Comparison of ENCODE assay signal across 13 cellular contexts in the genomic region with DNA sequence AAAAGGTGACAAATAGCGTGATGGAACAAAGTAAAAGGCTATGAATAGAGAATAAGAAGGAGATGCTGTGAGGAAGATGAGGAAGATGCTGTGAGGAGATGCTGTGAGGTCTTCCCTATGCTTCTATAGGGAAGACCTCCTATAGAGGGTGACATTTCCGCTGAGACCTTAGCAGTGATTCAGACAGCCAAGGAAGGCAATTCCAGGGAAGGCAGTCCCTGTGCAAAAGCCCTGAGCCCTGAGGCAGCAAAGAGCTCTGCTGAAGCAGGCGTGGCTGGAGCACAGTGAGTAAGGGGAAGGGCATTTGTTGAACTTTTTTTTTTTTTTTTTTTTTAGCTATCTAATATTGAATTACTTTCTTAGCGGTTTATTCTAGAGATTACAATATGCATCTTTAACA.
A peak's percentile ranks its signal among the peaks of the same experiment; 100 is the strongest.
DNase-seq lines count a peak whose midpoint lies in the region; ATAC-seq and TF ChIP-seq lines count a peak whose summit lies in the region.
"Had no signal": no experiment of that assay in that cellular context is flagged by ENCODE, and none has a peak within 500 bp of the region (broad histone marks: within the 10 kb centered on the region; RNA-seq: fewer than 3 reads in every experiment).

No MANE protein-coding gene starts in this region.

- H3F3A ChIP-seq in GM23248 (ENCODE audit: insufficient read depth): no peaks in the 10 kb centered on the region

- no peaks in the 10 kb centered on the region for H3K27me3 ChIP-seq in A673 (replicated peaks; ENCODE audit: insufficient read depth, low read depth, low read length, poor library complexity)
- no peaks in the 10 kb centered on the region for H3K27me3 ChIP-seq in GM23248 (replicated peaks; ENCODE audit: insufficient read depth)
- no peaks in the 10 kb centered on the region for H3K27me3 ChIP-seq in heart right ventricle

- intact Hi-C loops in A673 (cut with micrococcal nuclease; ENCODE audit: unreplicated experiment) (no loop called here), heart right ventricle (cut with DNase I) (no loop called here)

- ATAC-seq in SK-N-SH treated with all-trans-retinoic acid at 6 μM for 48 hours (peak; percentile 98), HG03520 (IDR thresholded peaks at IDR 0.05; ENCODE audit: unreplicated experiment) (no peak), GM21786 (IDR thresholded peaks at IDR 0.05; ENCODE audit: unreplicated experiment) (no peak), heart right ventricle (no peak)
- ATAC-seq: activated CD8-positive, alpha-beta T cell treated with anti-CD3 and anti-CD28 coated beads, Interleukin-2, amount 10 ng/mL, durations not matched to agents 7 days and 5 days had no signal

- H3K79me2 ChIP-seq in GM23248 (ENCODE audit: insufficient read depth): no peaks in the 10 kb centered on the region

- POLR2A ChIA-PET in A673 (lab: Charles Lee; ENCODE audit: low non-redundant PET): no interaction called here

- in situ Hi-C loops in GM23248 (cut with MboI): no loop called here

- H3K4me1 ChIP-seq in A673 (ENCODE audit: insufficient read depth, low read length, poor library complexity, severe bottlenecking): peaks cover 5% of the 10 kb centered on the region
- H3K4me1 ChIP-seq in GM23248 (ENCODE audit: insufficient read depth): peaks cover 12% of the 10 kb centered on the region
- peaks cover 5 to 21% (median 15%) of the 10 kb centered on the region in 9 donors for H3K4me1 ChIP-seq in heart right ventricle

- no peak overlapping the region for H3K27ac ChIP-seq in A673 (ENCODE audit: low read depth, low read length, poor library complexity, severe bottlenecking)
- no peak overlapping the region for H3K27ac ChIP-seq in GM23248
- H3K27ac ChIP-seq in heart right ventricle: no peak overlapping the region
- H3K27ac ChIP-seq: C4-2B had no signal

- no peaks in the 10 kb centered on the region for H4K20me1 ChIP-seq in GM23248 (ENCODE audit: insufficient read depth)

- H3K9ac ChIP-seq in GM23248: no peak overlapping the region

- no peak overlapping the region for H2AFZ ChIP-seq in GM23248

- no peak overlapping the region for H3K4me2 ChIP-seq in GM23248 (ENCODE audit: unreplicated experiment)

- no TSS peak for BruUV-seq in A673 (replicated peaks; lab: Mats Ljungman, UMichigan)

- H3K9me3 ChIP-seq in A673 (ENCODE audit: low read depth, low read length, poor library complexity, severe bottlenecking): no peaks in the 10 kb centered on the region
- no peaks in the 10 kb centered on the region for H3K9me3 ChIP-seq in GM23248 (ENCODE audit: low read depth)
- H3K9me3 ChIP-seq in heart right ventricle: no peaks in the 10 kb centered on the region

- H3K4me3 ChIP-seq in A673 (ENCODE audit: low read depth, low read length, poor library complexity, severe bottlenecking) (no peak overlapping the region), GM23248 (no peak overlapping the region), fibroblast of the aortic adventitia (ENCODE audit: low read depth, low read length) (no peak overlapping the region), heart right ventricle (no peak overlapping the region)

- TF ChIP-seq CTCF in A673 (conservative IDR thresholded peaks at IDR 0.05; ENCODE audit: low read depth, low read length): no peak
- TF ChIP-seq CTCF in fibroblast of the aortic adventitia (IDR thresholded peaks at IDR 0.05; ENCODE audit: insufficient read depth, low read length): no peak
- TF ChIP-seq CTCF in heart right ventricle (IDR thresholded peaks at IDR 0.05): no peak

- 85 to 86% methylated on average over 4 of the region's 4 CpGs for WGBS in GM23248 (ENCODE audit: low coverage in 1 of 2, low lambda C conversion rate in 2 of 2, missing lambda C conversion rate in 2 of 2), 2 experiments
- 97 to 98% methylated on average over 4 of the region's 4 CpGs for WGBS in heart right ventricle, 2 donors

- DNase-seq in A673 (ENCODE audit: low spot score) (peak; percentile 31), GM23248 (peak; percentile 85), fibroblast of the aortic adventitia (ENCODE audit: low read depth) (peak; percentile 66), iPS-NIHi11 (ENCODE audit: low spot score) (no peak), heart right ventricle (no peak)
- DNase-seq: activated CD8-positive, alpha-beta T cell treated with anti-CD3 and anti-CD28 coated beads, Interleukin-2, amount 10 ng/mL, durations not matched to agents 7 days and 5 days; KBM-7; NCI-H446; posterior cingulate gyrus had no signal

- no peaks in the 10 kb centered on the region for H3K36me3 ChIP-seq in A673 (ENCODE audit: insufficient read depth, low read length, poor library complexity, severe bottlenecking)
- no peaks in the 10 kb centered on the region for H3K36me3 ChIP-seq in GM23248 (ENCODE audit: low read depth)
- peaks cover 0 to 23% (median 4%) of the 10 kb centered on the region in 9 donors for H3K36me3 ChIP-seq in heart right ventricle

- no peaks in the 10 kb centered on the region for H3K9me2 ChIP-seq in GM23248 (ENCODE audit: insufficient read depth)

- CTCF ChIA-PET in A673 (lab: Charles Lee): interaction anchor here (0.7 kb wide), 1 partner anchor 244 kb away, joined by 5 read pairs; no protein-coding TSS in a partner anchor

TF ChIP-seq in SK-N-SH treated with all-trans-retinoic acid at 6 μM for 48 hours, 23 proteins besides CTCF, POLR2A, EP300 and RAD21:
- TF ChIP-seq GLIS3 (CRISPR knock-in tag; IDR thresholded peaks at IDR 0.05) (no peak), ZFP3 (CRISPR knock-in tag; IDR thresholded peaks at IDR 0.05) (no peak)
TF ChIP-seq in SK-N-SH treated with all-trans-retinoic acid at 6 μM for 48 hours: peak in this region for 0.

Comparison
In these comparisons a context has a peak if more than half of its experiments do, and no peak if none do; other contexts are left out.
1. DNase-seq: peak in A673 (single experiment), GM23248 (single experiment) and fibroblast of the aortic adventitia (single experiment); none in iPS-NIHi11 (single experiment) and heart right ventricle (0 of 2).